1 cellular context compared by ENCODE assay signal in genomic region chr17:75524971-75525805, GRCh38.
TF ChIP-seq lines count a peak whose summit lies in the region.

TSS of gene LLGL2 (plus strand) at chr17:75525697. CDS start at chr17:75543427, 17,730 bp downstream.

TF ChIP-seq in K562, 482 proteins besides CTCF, POLR2A, EP300 and RAD21 (continued from another document and continues in another):
- TF ChIP-seq MGA (IDR thresholded peaks at IDR 0.05) = 0 out of 2 replicates have a peak, but pooled peaks have one; percentile 39
- peak; percentile 45 for TF ChIP-seq E2F8 (IDR thresholded peaks at IDR 0.05; ENCODE audit: low read depth, partially characterized antibody)
- TF ChIP-seq NR2C2 (CRISPR knock-in tag; IDR thresholded peaks at IDR 0.05) = no peak
- TF ChIP-seq NR2C2 (tag; IDR thresholded peaks at IDR 0.05) = 0 out of 2 replicates have a peak, but pooled peaks have one; percentile 22
- peak; percentile 19; the same call in 1 of the 2 replicates for TF ChIP-seq GABPA (tag; conservative IDR thresholded peaks at IDR 0.05; ENCODE audit: low read depth)
- peak; percentile 94 for TF ChIP-seq CTBP1 (IDR thresholded peaks at IDR 0.05; ENCODE audit: borderline replicate concordance)
- TF ChIP-seq SREBF2 (CRISPR knock-in tag; IDR thresholded peaks at IDR 0.05) = no peak
- peak; percentile 83; the same call in 1 of the 2 replicates for TF ChIP-seq HMGXB4 (CRISPR knock-in tag; IDR thresholded peaks at IDR 0.05)
- TF ChIP-seq ESRRA (IDR thresholded peaks at IDR 0.05; ENCODE audit: borderline replicate concordance, low read depth) = peak; percentile 92
- no peak for TF ChIP-seq ETV5 (CRISPR knock-in tag; IDR thresholded peaks at IDR 0.05; ENCODE audit: low read depth)
- TF ChIP-seq ZNF121 (CRISPR knock-in tag; conservative IDR thresholded peaks at IDR 0.05) = no peak
- no peak for TF ChIP-seq EWSR1 (IDR thresholded peaks at IDR 0.05; ENCODE audit: borderline replicate concordance, low read depth, partially characterized antibody)
- TF ChIP-seq ETV1 (tag; conservative IDR thresholded peaks at IDR 0.05; ENCODE audit: low read depth) = peak; percentile 40; the same call in 1 of the 2 replicates
- TF ChIP-seq CHAMP1 (IDR thresholded peaks at IDR 0.05) = no peak
- no peak for TF ChIP-seq ZNF398 (CRISPR knock-in tag; IDR thresholded peaks at IDR 0.05)
- TF ChIP-seq KDM5B (IDR thresholded peaks at IDR 0.05; ENCODE audit: insufficient replicate concordance, low read depth, low read length) = peak; percentile 12
- TF ChIP-seq ARID1B (IDR thresholded peaks at IDR 0.05) = peak; percentile 37; the same call in 1 of the 2 replicates
- 0 out of 2 replicates have a peak, but pooled peaks have one; percentile 27 for TF ChIP-seq POLR2AphosphoS5 (IDR thresholded peaks at IDR 0.05; ENCODE audit: control insufficient read depth, insufficient read depth, low read depth, low read length)
- 0 out of 2 replicates have a peak, but pooled peaks have one; percentile 39 for TF ChIP-seq TGIF2 (CRISPR knock-in tag; IDR thresholded peaks at IDR 0.05)
- TF ChIP-seq SRSF9 (IDR thresholded peaks at IDR 0.05; ENCODE audit: borderline replicate concordance, low read depth, low read length) = no peak
- TF ChIP-seq CXXC5 (CRISPR knock-in tag; IDR thresholded peaks at IDR 0.05) = peak; percentile 89
- TF ChIP-seq KLF13 (tag; IDR thresholded peaks at IDR 0.05; ENCODE audit: borderline replicate concordance, low read depth) = peak; percentile 32; the same call in 1 of the 2 replicates
- TF ChIP-seq ZBTB9 (CRISPR knock-in tag; IDR thresholded peaks at IDR 0.05) = 0 out of 2 replicates have a peak, but pooled peaks have one; percentile 71
- peak; percentile 55 to 67 for TF ChIP-seq NRF1 (conservative IDR thresholded peaks at IDR 0.05 in 1 of 2, IDR thresholded peaks at IDR 0.05 in 1 of 2)
- peak; percentile 44; the same call in 1 of the 2 replicates for TF ChIP-seq MYNN (IDR thresholded peaks at IDR 0.05)
- TF ChIP-seq MYNN (CRISPR knock-in tag; IDR thresholded peaks at IDR 0.05) = no peak
- peak; percentile 20; the same call in 1 of the 2 replicates for TF ChIP-seq MBD2 (IDR thresholded peaks at IDR 0.05; ENCODE audit: borderline replicate concordance, low read depth)
- peak; percentile 65 for TF ChIP-seq PCBP1 (IDR thresholded peaks at IDR 0.05; ENCODE audit: low read depth, low read length, poor library complexity, severe bottlenecking)
- TF ChIP-seq ATF1 (CRISPR knock-in tag; IDR thresholded peaks at IDR 0.05) = no peak
- TF ChIP-seq ATF1 (tag; IDR thresholded peaks at IDR 0.05) = peak; percentile 69
- TF ChIP-seq ATF7 (IDR thresholded peaks at IDR 0.05) = 0 out of 2 replicates have a peak, but pooled peaks have one; percentile 30
- peak; percentile 77; the same call in 1 of the 2 replicates for TF ChIP-seq RB1 (IDR thresholded peaks at IDR 0.05; ENCODE audit: low read depth)
- peak; percentile 10 for TF ChIP-seq ZBTB7A (IDR thresholded peaks at IDR 0.05; ENCODE audit: borderline replicate concordance, control insufficient read depth, low read depth, low read length)
- TF ChIP-seq NFIX (CRISPR knock-in tag; IDR thresholded peaks at IDR 0.05; ENCODE audit: low read depth) = no peak
- peak; percentile 83 for TF ChIP-seq POLR2G (IDR thresholded peaks at IDR 0.05; ENCODE audit: low read depth, low read length)
- TF ChIP-seq PML (IDR thresholded peaks at IDR 0.05; ENCODE audit: low read length) = no peak
- 0 out of 2 replicates have a peak, but pooled peaks have one; percentile 17 for TF ChIP-seq SAFB (IDR thresholded peaks at IDR 0.05; ENCODE audit: borderline replicate concordance, low read depth, low read length)
- no peak for TF ChIP-seq STAG1 (CRISPR knock-in tag; IDR thresholded peaks at IDR 0.05; ENCODE audit: borderline replicate concordance)
